ENCODE assay signal across 18 cellular contexts in genomic region chr17:53496356-53496755, GRCh38.
"Had no signal": no experiment of that assay in that cellular context is flagged by ENCODE, and none has a peak within 500 bp of the region (broad histone marks: within the 10 kb centered on the region; RNA-seq: fewer than 3 reads in every experiment).

No MANE protein-coding gene starts in this region.

- H3K4me1 ChIP-seq: esophagus muscularis mucosa, gastrocnemius medialis, heart right ventricle, left lung, lower lobe of right lung had no signal

- H3K36me3 ChIP-seq: esophagus muscularis mucosa, gastrocnemius medialis, heart right ventricle, left lung, lower lobe of right lung had no signal

- H3K27ac ChIP-seq: coronary artery, dorsolateral prefrontal cortex, esophagus muscularis mucosa, gastrocnemius medialis, heart right ventricle, left lung, lower lobe of right lung had no signal

- H3K4me3 ChIP-seq: coronary artery, dorsolateral prefrontal cortex, esophagus muscularis mucosa, gastrocnemius medialis, heart right ventricle, left lung, lower lobe of right lung had no signal

- H3K27me3 ChIP-seq: esophagus muscularis mucosa, gastrocnemius medialis, heart right ventricle, left lung had no signal

- ATAC-seq: gastrocnemius medialis, heart right ventricle, left cardiac atrium, left lung, left ventricle myocardium superior, lower lobe of right lung had no signal

- H3K9me3 ChIP-seq: esophagus muscularis mucosa, gastrocnemius medialis, heart right ventricle, left lung, lower lobe of right lung had no signal

- DNase-seq: dermis blood vessel endothelial cell; dorsolateral prefrontal cortex; effector CD4-positive, alpha-beta T cell; effector memory CD4-positive, alpha-beta T cell; foreskin melanocyte; gastrocnemius medialis; glutamatergic neuron; head of caudate nucleus; heart right ventricle; hippocampal formation; left cardiac atrium; left lung; left ventricle myocardium superior; lower lobe of right lung; mesenchymal stem cell; midbrain had no signal
